In the genomic region with DNA sequence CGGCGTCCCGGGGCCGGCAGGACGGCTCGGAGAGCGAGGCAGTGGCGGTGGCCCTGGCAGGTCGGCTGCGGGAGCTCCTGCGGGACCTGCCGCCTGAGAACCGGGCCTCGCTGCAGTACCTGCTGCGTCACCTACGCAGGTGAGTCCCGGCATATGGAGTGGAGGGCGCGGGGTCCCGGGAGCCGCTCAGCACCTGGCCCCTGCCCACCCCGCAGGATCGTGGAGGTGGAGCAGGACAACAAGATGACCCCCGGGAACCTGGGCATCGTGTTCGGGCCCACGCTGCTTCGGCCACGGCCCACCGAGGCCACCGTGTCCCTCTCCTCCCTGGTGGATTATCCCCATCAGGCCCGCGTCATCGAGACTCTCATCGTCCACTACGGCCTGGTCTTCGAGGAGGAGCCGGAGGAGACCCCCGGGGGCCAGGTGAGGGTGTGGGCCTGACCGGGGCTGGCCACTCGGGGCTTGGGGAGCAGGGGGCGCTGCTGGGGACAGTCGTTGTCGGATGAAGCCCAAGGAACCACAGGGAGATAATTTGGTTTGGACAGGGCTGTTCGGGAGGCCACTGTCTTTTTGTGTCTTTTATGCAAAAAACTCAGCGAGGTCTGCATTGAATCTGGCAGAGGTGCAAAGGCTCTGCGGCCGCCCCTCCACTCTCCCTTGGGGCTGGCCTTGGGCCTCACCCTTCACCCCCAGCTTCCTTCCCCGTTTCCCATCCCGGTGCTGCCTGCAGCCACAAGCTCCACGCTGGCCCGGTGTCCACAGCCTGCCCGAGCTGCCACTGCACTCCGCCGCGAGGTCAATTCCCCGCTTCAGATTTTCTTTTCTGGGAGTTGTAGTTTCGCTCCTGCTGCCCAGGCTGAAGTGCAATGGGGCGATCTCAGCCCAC, we compare ENCODE assay signal across 12 cellular contexts. TPM values are rescaled to one million over a fixed set of nuclear protein-coding genes. Genes with fewer than 3 reads are reported as not detected.
DNase-seq lines count a peak whose midpoint lies in the region; ATAC-seq, FAIRE-seq and TF ChIP-seq lines count a peak whose summit lies in the region.
"Had no signal": no experiment of that assay in that cellular context is flagged by ENCODE, and none has a peak within 500 bp of the region (broad histone marks: within the 10 kb centered on the region; RNA-seq: fewer than 3 reads in every experiment).

No MANE protein-coding gene starts in this region.

- H3K36me3 Mint-ChIP-seq in Caco-2 (ENCODE audit: insufficient read depth, unreplicated experiment): peaks cover 80% of the 10 kb centered on the region

- H3K27ac ChIP-seq in 22Rv1 (peak overlapping the region; percentile 83), tibial artery (no peak overlapping the region)

- H3K4me3 ChIP-seq in Caco-2 (ENCODE audit: low read depth, low read length): no peak overlapping the region
- peak overlapping the region; percentile 42 for H3K4me3 ChIP-seq in bronchial epithelial cell (ENCODE audit: low read depth, low read length)
- H3K4me3 ChIP-seq in mucosa of stomach (ENCODE audit: low read length): peak overlapping the region; percentile 8
- no peak overlapping the region for H3K4me3 ChIP-seq in tibial artery

- no peaks in the 10 kb centered on the region for H3K9me3 Mint-ChIP-seq in Caco-2 (ENCODE audit: unreplicated experiment)
- H3K9me3 Mint-ChIP-seq: activated CD4-positive, alpha-beta memory T cell treated with anti-CD3 and anti-CD28 coated beads for 36 hours had no signal

- H3K27me3 ChIP-seq in Caco-2 (replicated peaks; ENCODE audit: control insufficient read depth, insufficient read depth, low read length) (no peaks in the 10 kb centered on the region), bronchial epithelial cell (ENCODE audit: control insufficient read depth, insufficient read depth, low read length) (no peaks in the 10 kb centered on the region), mucosa of stomach (ENCODE audit: control insufficient read depth, insufficient read depth, low read length) (no peaks in the 10 kb centered on the region), tibial artery (peaks cover 0 to 19% of the 10 kb centered on the region in 2 donors)

- no peak for DNase-seq in Caco-2
- no peak for DNase-seq in bronchial epithelial cell (ENCODE audit: low read depth)
- DNase-seq in activated CD4-positive, CD25-positive, alpha-beta regulatory T cell treated with anti-CD3 and anti-CD28 coated beads, Interleukin-2, amount 50 U/mL, for 72 hours: no peak
- no peak for DNase-seq in sciatic nerve (ENCODE audit: low spot score)
- no peak for DNase-seq in tibial artery
- DNase-seq: amniotic stem cell; stimulated activated CD4-positive, alpha-beta T cell treated with anti-CD3 and anti-CD28 coated beads, Interleukin-4, amount 100 ng/mL, for 4 hours; SW 1271 had no signal

- intact Hi-C loops in Caco-2 (cut with micrococcal nuclease; ENCODE audit: unreplicated experiment): no loop called here
- intact Hi-C loops in sciatic nerve (cut with DNase I): no loop called here
- intact Hi-C loops in tibial artery (cut with DNase I; ENCODE audit: low total_unique reads): no loop called here

- BruUV-seq in Caco-2 (replicated peaks; lab: Mats Ljungman, UMichigan): no TSS peak

- H3K27me3 Mint-ChIP-seq in Caco-2 (ENCODE audit: insufficient read depth, unreplicated experiment): no peaks in the 10 kb centered on the region
- H3K27me3 Mint-ChIP-seq: activated CD4-positive, alpha-beta memory T cell treated with anti-CD3 and anti-CD28 coated beads for 36 hours had no signal

- H3K4me1 ChIP-seq in Caco-2 (no peaks in the 10 kb centered on the region), mucosa of stomach (ENCODE audit: control insufficient read depth, insufficient read depth, low read length) (peaks cover 18% of the 10 kb centered on the region), tibial artery (peaks cover 0 to 21% (median 5%) of the 10 kb centered on the region in 4 donors)

- peak overlapping the region; percentile 27 for H3K4me3 Mint-ChIP-seq in Caco-2 (ENCODE audit: unreplicated experiment)
- H3K4me3 Mint-ChIP-seq: activated CD4-positive, alpha-beta memory T cell treated with anti-CD3 and anti-CD28 coated beads for 36 hours had no signal

- TF ChIP-seq CTCF in 22Rv1 (IDR thresholded peaks at IDR 0.05) (no peak), Caco-2 (IDR thresholded peaks at IDR 0.05; ENCODE audit: insufficient read depth in 1 of 2, low read depth in 1 of 2, low read length in 1 of 2, severe bottlenecking in 1 of 2, unreplicated experiment in 1 of 2) (no peak), bronchial epithelial cell (IDR thresholded peaks at IDR 0.05; ENCODE audit: insufficient read depth, low read length, severe bottlenecking) (no peak), tibial artery (IDR thresholded peaks at IDR 0.05) (no peak)

- no peaks in the 10 kb centered on the region for H3K4me1 Mint-ChIP-seq in Caco-2 (ENCODE audit: low read depth, unreplicated experiment)

- CTCF ChIA-PET in Caco-2 (lab: Charles Lee): interaction anchor here (0.6 kb wide), 1 partner anchor 61 kb away, joined by 4 read pairs; no protein-coding TSS in a partner anchor

- no peak for ATAC-seq in sciatic nerve
- no peak for ATAC-seq in HG03521 (IDR thresholded peaks at IDR 0.05; ENCODE audit: unreplicated experiment)

- POLR2A ChIA-PET in Caco-2 (lab: Charles Lee): no interaction called here

- H3K9me3 ChIP-seq in Caco-2 (no peaks in the 10 kb centered on the region), mucosa of stomach (ENCODE audit: control insufficient read depth, low read length) (no peaks in the 10 kb centered on the region), tibial artery (no peaks in the 10 kb centered on the region)

- no peak overlapping the region for H3K9ac ChIP-seq in mucosa of stomach (ENCODE audit: low read length)

- H3K36me3 ChIP-seq in Caco-2 (ENCODE audit: control insufficient read depth, insufficient read depth, low read length): no peaks in the 10 kb centered on the region
- H3K36me3 ChIP-seq in bronchial epithelial cell (ENCODE audit: control insufficient read depth, insufficient read depth, low read length): peaks cover 5% of the 10 kb centered on the region
- no peaks in the 10 kb centered on the region for H3K36me3 ChIP-seq in mucosa of stomach (ENCODE audit: control insufficient read depth, insufficient read depth, low read length)
- peaks cover 7 to 18% (median 12%) of the 10 kb centered on the region in 3 donors for H3K36me3 ChIP-seq in tibial artery

- no peak overlapping the region for H3K27ac Mint-ChIP-seq in Caco-2 (ENCODE audit: unreplicated experiment)

- FAIRE-seq in bronchial epithelial cell (lab: Jason Lieb, UNC): no peak

RNA-seq across cellular contexts. Expression of gene POLR2E, which starts 12.0 kb away (rescaled TPM):
- total RNA-seq in Caco-2 (2022) (264 and 272 TPM in 2 replicates), bronchial epithelial cell (57.4 and 87.1 TPM in 2 replicates), sciatic nerve (99.8 TPM)

RNA-seq across cellular contexts. Expression of gene ARHGAP45, which starts 16.2 kb away (rescaled TPM):
- 38.6 and 43.3 TPM in 2 replicates for total RNA-seq in Caco-2 (2022)
- 9.0 and 11.8 TPM in 2 replicates for total RNA-seq in bronchial epithelial cell
- total RNA-seq in sciatic nerve: 26.2 TPM

RNA-seq across cellular contexts. Expression of gene GPX4, which starts 20.6 kb away (rescaled TPM):
- total RNA-seq in Caco-2 (2022): 500 and 546 TPM in 2 replicates
- 274 and 291 TPM in 2 replicates for total RNA-seq in bronchial epithelial cell
- 239 TPM for total RNA-seq in sciatic nerve

RNA-seq across cellular contexts. Expression of gene ABCA7, which starts 43.3 kb away (rescaled TPM):
- total RNA-seq in Caco-2 (2022): 43.5 and 45.9 TPM in 2 replicates
- 6.8 and 13.8 TPM in 2 replicates for total RNA-seq in bronchial epithelial cell
- 17.3 TPM for total RNA-seq in sciatic nerve

RNA-seq across cellular contexts. Expression of gene CNN2, which starts 56.8 kb away (rescaled TPM):
- total RNA-seq in Caco-2 (2022) (194 and 221 TPM in 2 replicates), bronchial epithelial cell (96.9 and 189 TPM in 2 replicates), sciatic nerve (120 TPM)

Comparison
In these comparisons a context has a peak if more than half of its experiments do, and no peak if none do; other contexts are left out.
1. H3K4me3 ChIP-seq: peak in bronchial epithelial cell (single experiment) and mucosa of stomach (single experiment); none in Caco-2 (single experiment) and tibial artery (0 of 2).